In genomic region chr17:68019675-68020450, GRCh38 we compare ENCODE assay signal across 8 cellular contexts. TPM values are rescaled to one million over a fixed set of nuclear protein-coding genes. Genes with fewer than 3 reads are reported as not detected.
DNase-seq lines count a peak whose midpoint lies in the region; ATAC-seq and FAIRE-seq lines count a peak whose summit lies in the region.

No MANE protein-coding gene starts in this region.

- ATAC-seq in GM21381 (IDR thresholded peaks at IDR 0.05; ENCODE audit: unreplicated experiment), result peak; percentile 95
- ATAC-seq in activated CD8-positive, alpha-beta memory T cell treated with anti-CD3 and anti-CD28 coated beads, Interleukin-2, amount 10 ng/mL, durations not matched to agents 7 days and 5 days, result peak; percentile 95

- H3K27me3 Mint-ChIP-seq in activated CD8-positive, alpha-beta memory T cell treated with anti-CD3 and anti-CD28 coated beads, Interleukin-2, amount 10 ng/mL, durations not matched to agents 7 days and 5 days, result peaks cover 8% of the 10 kb centered on the region

- H3K79me1 ChIP-seq in mesendoderm (ENCODE audit: low read length), result no peaks in the 10 kb centered on the region

- no peaks in the 10 kb centered on the region for H3K4me1 ChIP-seq in endocrine pancreas (ENCODE audit: control insufficient read depth, insufficient read depth, low read length)
- H3K4me1 ChIP-seq in mesendoderm (ENCODE audit: control insufficient read depth, low read depth, low read length), result no peaks in the 10 kb centered on the region

- H3K56ac ChIP-seq in mesendoderm (ENCODE audit: low read length), result peak overlapping the region; percentile 91

- no peak overlapping the region for H4K5ac ChIP-seq in mesendoderm (ENCODE audit: low read length)

- H3K23ac ChIP-seq in mesendoderm (ENCODE audit: low read length), result no peak overlapping the region

- peaks cover 13% of the 10 kb centered on the region for H3K4me1 Mint-ChIP-seq in activated CD8-positive, alpha-beta memory T cell treated with anti-CD3 and anti-CD28 coated beads, Interleukin-2, amount 10 ng/mL, durations not matched to agents 7 days and 5 days

- no peak overlapping the region for H2BK5ac ChIP-seq in mesendoderm (ENCODE audit: low read length)

- H3K27ac Mint-ChIP-seq in activated CD8-positive, alpha-beta memory T cell treated with anti-CD3 and anti-CD28 coated beads, Interleukin-2, amount 10 ng/mL, durations not matched to agents 7 days and 5 days, result peak overlapping the region; percentile 75

- WGBS in mesendoderm (ENCODE audit: extremely low coverage, insufficient coverage, low lambda C conversion rate), result no CpG with 5 or more reads among the region's 54 CpGs

- H3K36me3 ChIP-seq in endocrine pancreas (ENCODE audit: control insufficient read depth, insufficient read depth, low read length), result no peaks in the 10 kb centered on the region
- no peaks in the 10 kb centered on the region for H3K36me3 ChIP-seq in mesendoderm (ENCODE audit: control insufficient read depth, insufficient read depth, low read length)

- peak overlapping the region; percentile 91 for H3K9ac ChIP-seq in endocrine pancreas (ENCODE audit: control insufficient read depth, insufficient read depth, low read length)
- H3K9ac ChIP-seq in mesendoderm (ENCODE audit: low read length), result peak overlapping the region; percentile 85

- peak; percentile 99 for FAIRE-seq in HTR-8/SVneo (lab: Jason Lieb, UNC)

- H3K4me2 ChIP-seq in mesendoderm (ENCODE audit: low read length), result peak overlapping the region; percentile 98

- peak overlapping the region; percentile 82 for H3K4me3 Mint-ChIP-seq in activated CD8-positive, alpha-beta memory T cell treated with anti-CD3 and anti-CD28 coated beads, Interleukin-2, amount 10 ng/mL, durations not matched to agents 7 days and 5 days

- no peaks in the 10 kb centered on the region for H3K9me3 Mint-ChIP-seq in activated CD8-positive, alpha-beta memory T cell treated with anti-CD3 and anti-CD28 coated beads, Interleukin-2, amount 10 ng/mL, durations not matched to agents 7 days and 5 days (ENCODE audit: low read depth)

- no peak overlapping the region for H2BK120ac ChIP-seq in mesendoderm (ENCODE audit: low read depth, low read length)

- H4K8ac ChIP-seq in mesendoderm (ENCODE audit: low read depth, low read length), result peak overlapping the region; percentile 94

- DNase-seq in D341Med (ENCODE audit: low spot score) (peak; percentile 100), HTR-8/SVneo (ENCODE audit: insufficient read length, low spot score) (peak; percentile 98), NOMO-1 (lab: John Stamatoyannopoulos, UW; ENCODE audit: unreplicated experiment in 2 of 2) (peak; percentile 88 to 96), mesendoderm (peak; percentile 96)
- peak; percentile 98 for DNase-seq in activated CD8-positive, alpha-beta memory T cell treated with anti-CD3 and anti-CD28 coated beads, Interleukin-2, amount 10 ng/mL, durations not matched to agents 7 days and 5 days
- peak; percentile 98 for DNase-seq in stimulated activated CD8-positive, alpha-beta memory T cell treated with anti-CD3 and anti-CD28 coated beads, Interleukin-12 subunit alpha, Interleukin-12 subunit beta, amount 100 ng/mL, for 4 hours (ENCODE audit: low read depth)

- H3K36me3 Mint-ChIP-seq in activated CD8-positive, alpha-beta memory T cell treated with anti-CD3 and anti-CD28 coated beads, Interleukin-2, amount 10 ng/mL, durations not matched to agents 7 days and 5 days, result no peaks in the 10 kb centered on the region

- no peaks in the 10 kb centered on the region for H3K9me3 ChIP-seq in endocrine pancreas (ENCODE audit: control insufficient read depth, low read length)

- H2AK5ac ChIP-seq in mesendoderm (ENCODE audit: low read length), result no peak overlapping the region

- peak overlapping the region; percentile 65 for H3K4ac ChIP-seq in mesendoderm (ENCODE audit: low read depth, low read length)

- H3K27ac ChIP-seq in mesendoderm (ENCODE audit: low read depth, low read length), result peak overlapping the region; percentile 58

- no peak overlapping the region for H2BK15ac ChIP-seq in mesendoderm (replicated peaks; ENCODE audit: low read depth)

- CTCF ChIA-PET in activated CD8-positive, alpha-beta memory T cell treated with anti-CD3 and anti-CD28 coated beads, Interleukin-2, amount 10 ng/mL, durations not matched to agents 7 days and 5 days (lab: Charles Lee), result interaction anchor here (0.8 to 1.8 kb wide), 18 partner anchors 9 to 468 kb away, joined by 3 to 13 read pairs (median 3); partner anchors contain the start of gene C17orf58

- no peaks in the 10 kb centered on the region for H3K79me2 ChIP-seq in mesendoderm (ENCODE audit: control insufficient read depth, insufficient read depth, low read length)

- H3K18ac ChIP-seq in mesendoderm (ENCODE audit: low read length), result peak overlapping the region; percentile 89

- H3K4me3 ChIP-seq in endocrine pancreas (ENCODE audit: control insufficient read depth, insufficient read depth, low read length) (peak overlapping the region; percentile 80), mesendoderm (ENCODE audit: low read length) (peak overlapping the region; percentile 41)

- H3K27me3 ChIP-seq in endocrine pancreas (ENCODE audit: control insufficient read depth, insufficient read depth, low read length), result no peaks in the 10 kb centered on the region
- no peaks in the 10 kb centered on the region for H3K27me3 ChIP-seq in mesendoderm (ENCODE audit: insufficient read depth, low read length, poor library complexity)

RNA-seq across cellular contexts. Expression of gene KPNA2, which starts 15.7 kb away (rescaled TPM):
- total RNA-seq in activated CD8-positive, alpha-beta memory T cell treated with anti-CD3 and anti-CD28 coated beads, Interleukin-2, amount 10 ng/mL, durations not matched to agents 7 days and 5 days, result 100 to 1,000 TPM; 246 to 321 TPM
- polyA plus RNA-seq in mesendoderm (2013, experiment 1 of 2), result 327 TPM
- 325 TPM for polyA plus RNA-seq in mesendoderm (2013, experiment 2 of 2)

RNA-seq across cellular contexts. Expression of gene C17orf58, which starts 23.6 kb away (rescaled TPM):
- 10 to 100 TPM in 1 of 2 experiments, 1 to 10 TPM in 1; 8.8 to 10.7 TPM for total RNA-seq in activated CD8-positive, alpha-beta memory T cell treated with anti-CD3 and anti-CD28 coated beads, Interleukin-2, amount 10 ng/mL, durations not matched to agents 7 days and 5 days
- 31.3 TPM for polyA plus RNA-seq in mesendoderm (2013, experiment 1 of 2)
- 31.8 TPM for polyA plus RNA-seq in mesendoderm (2013, experiment 2 of 2)

Comparison
In these comparisons a context has a peak if more than half of its experiments do, and no peak if none do; other contexts are left out.
1. Peak in every context shown above with its lines: DNase-seq, ATAC-seq, H3K4me3 ChIP-seq and H3K27ac ChIP-seq.